1 cellular context compared by ENCODE assay signal in the genomic region with DNA sequence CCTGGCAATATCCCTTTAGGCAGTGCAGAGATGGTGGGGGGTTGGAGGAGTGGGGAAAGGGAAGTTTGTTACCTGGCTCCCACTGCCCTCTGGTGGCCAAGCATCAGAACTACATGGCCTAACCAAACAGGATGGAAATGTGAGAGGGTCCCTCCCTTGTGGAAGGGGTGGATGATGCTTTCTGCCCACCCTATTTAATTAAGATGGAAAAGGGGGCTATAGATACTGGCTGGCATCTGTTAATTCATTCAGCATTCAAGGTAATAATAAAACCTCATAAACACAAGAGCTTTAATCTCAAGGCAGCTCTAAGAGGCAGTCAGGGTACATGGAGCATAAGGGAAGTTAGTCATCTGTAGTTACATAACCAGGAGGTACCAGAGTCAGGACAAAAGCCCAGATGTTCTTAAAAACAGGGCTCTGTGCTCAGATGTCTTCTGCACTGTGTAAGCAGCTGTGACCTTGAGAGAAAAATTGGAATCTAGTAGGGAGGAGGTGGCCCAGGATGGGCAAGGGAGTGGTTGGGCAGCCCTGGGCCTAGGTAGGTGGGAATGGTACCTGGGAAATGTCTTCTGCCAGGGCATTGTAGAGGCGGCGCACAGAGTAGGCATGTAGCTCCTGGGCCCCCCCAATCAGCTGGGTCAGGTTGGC.
TF ChIP-seq lines count a peak whose summit lies in the region.

No MANE protein-coding gene starts in this region.

TF ChIP-seq in K562, 482 proteins besides CTCF, POLR2A, EP300 and RAD21:
- TF ChIP-seq ZNF165 (CRISPR knock-in tag; IDR thresholded peaks at IDR 0.05; ENCODE audit: borderline replicate concordance) (no peak), MYBL2 (IDR thresholded peaks at IDR 0.05; ENCODE audit: low read depth) (no peak), MYBL2 (CRISPR knock-in tag; IDR thresholded peaks at IDR 0.05; ENCODE audit: borderline replicate concordance) (no peak), RFX5 (IDR thresholded peaks at IDR 0.05; ENCODE audit: low read depth, low read length) (no peak), NR4A1 (CRISPR knock-in tag; IDR thresholded peaks at IDR 0.05) (no peak), NR4A1 (tag; IDR thresholded peaks at IDR 0.05) (no peak), SMARCB1 (IDR thresholded peaks at IDR 0.05; ENCODE audit: insufficient read length, low read depth) (no peak), STAG1 (CRISPR knock-in tag; IDR thresholded peaks at IDR 0.05; ENCODE audit: borderline replicate concordance) (peak; percentile 13; the same call in 1 of the 2 replicates), SMC3 (conservative IDR thresholded peaks at IDR 0.05; ENCODE audit: insufficient read depth, low read depth, low read length) (peak; percentile 71), CREM (IDR thresholded peaks at IDR 0.05; ENCODE audit: low read depth) (peak; percentile 9; the same call in 1 of the 2 replicates), RB1 (IDR thresholded peaks at IDR 0.05; ENCODE audit: low read depth) (0 out of 2 replicates have a peak, but pooled peaks have one; percentile 16), MAZ (CRISPR knock-in tag; conservative IDR thresholded peaks at IDR 0.05 in 1 of 2, IDR thresholded peaks at IDR 0.05 in 1 of 2) (peak in 1 of 2 experiments; percentile 53; a peak in 2 of 4 replicates), PYGO2 (tag; IDR thresholded peaks at IDR 0.05) (no peak), ZNF79 (CRISPR knock-in tag; IDR thresholded peaks at IDR 0.05; ENCODE audit: low read depth) (no peak), IRF2 (CRISPR knock-in tag; IDR thresholded peaks at IDR 0.05) (no peak), MXI1 (IDR thresholded peaks at IDR 0.05; ENCODE audit: low read depth, low read length) (no peak), CREB1 (IDR thresholded peaks at IDR 0.05) (no peak), CREB1 (CRISPR knock-in tag; IDR thresholded peaks at IDR 0.05) (no peak), TBL1XR1 (IDR thresholded peaks at IDR 0.05; ENCODE audit: low read length in 2 of 2) (no peak), BRF1 (IDR thresholded peaks at IDR 0.05; ENCODE audit: borderline replicate concordance, extremely low read depth, insufficient read length) (no peak), HCFC1 (IDR thresholded peaks at IDR 0.05; ENCODE audit: low read depth, low read length) (no peak), HNRNPH1 (optimal IDR thresholded peaks at IDR 0.05; ENCODE audit: low read depth, low read length) (no peak), ZBTB7A (IDR thresholded peaks at IDR 0.05; ENCODE audit: borderline replicate concordance, control insufficient read depth, low read depth, low read length) (no peak)
- TF ChIP-seq, protein P1, sequence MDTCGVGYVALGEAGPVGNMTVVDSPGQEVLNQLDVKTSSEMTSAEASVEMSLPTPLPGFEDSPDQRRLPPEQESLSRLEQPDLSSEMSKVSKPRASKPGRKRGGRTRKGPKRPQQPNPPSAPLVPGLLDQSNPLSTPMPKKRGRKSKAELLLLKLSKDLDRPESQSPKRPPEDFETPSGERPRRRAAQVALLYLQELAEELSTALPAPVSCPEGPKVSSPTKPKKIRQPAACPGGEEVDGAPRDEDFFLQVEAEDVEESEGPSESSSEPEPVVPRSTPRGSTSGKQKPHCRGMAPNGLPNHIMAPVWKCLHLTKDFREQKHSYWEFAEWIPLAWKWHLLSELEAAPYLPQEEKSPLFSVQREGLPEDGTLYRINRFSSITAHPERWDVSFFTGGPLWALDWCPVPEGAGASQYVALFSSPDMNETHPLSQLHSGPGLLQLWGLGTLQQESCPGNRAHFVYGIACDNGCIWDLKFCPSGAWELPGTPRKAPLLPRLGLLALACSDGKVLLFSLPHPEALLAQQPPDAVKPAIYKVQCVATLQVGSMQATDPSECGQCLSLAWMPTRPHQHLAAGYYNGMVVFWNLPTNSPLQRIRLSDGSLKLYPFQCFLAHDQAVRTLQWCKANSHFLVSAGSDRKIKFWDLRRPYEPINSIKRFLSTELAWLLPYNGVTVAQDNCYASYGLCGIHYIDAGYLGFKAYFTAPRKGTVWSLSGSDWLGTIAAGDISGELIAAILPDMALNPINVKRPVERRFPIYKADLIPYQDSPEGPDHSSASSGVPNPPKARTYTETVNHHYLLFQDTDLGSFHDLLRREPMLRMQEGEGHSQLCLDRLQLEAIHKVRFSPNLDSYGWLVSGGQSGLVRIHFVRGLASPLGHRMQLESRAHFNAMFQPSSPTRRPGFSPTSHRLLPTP (IDR thresholded peaks at IDR 0.05; ENCODE audit: borderline replicate concordance, extremely low read depth, insufficient read length): no peak
- TF ChIP-seq, protein P2, sequence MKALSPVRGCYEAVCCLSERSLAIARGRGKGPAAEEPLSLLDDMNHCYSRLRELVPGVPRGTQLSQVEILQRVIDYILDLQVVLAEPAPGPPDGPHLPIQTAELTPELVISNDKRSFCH (CRISPR knock-in tag; IDR thresholded peaks at IDR 0.05): no peak
- TF ChIP-seq, protein P2 (tag; IDR thresholded peaks at IDR 0.05): no peak
- TF ChIP-seq, protein P3, sequence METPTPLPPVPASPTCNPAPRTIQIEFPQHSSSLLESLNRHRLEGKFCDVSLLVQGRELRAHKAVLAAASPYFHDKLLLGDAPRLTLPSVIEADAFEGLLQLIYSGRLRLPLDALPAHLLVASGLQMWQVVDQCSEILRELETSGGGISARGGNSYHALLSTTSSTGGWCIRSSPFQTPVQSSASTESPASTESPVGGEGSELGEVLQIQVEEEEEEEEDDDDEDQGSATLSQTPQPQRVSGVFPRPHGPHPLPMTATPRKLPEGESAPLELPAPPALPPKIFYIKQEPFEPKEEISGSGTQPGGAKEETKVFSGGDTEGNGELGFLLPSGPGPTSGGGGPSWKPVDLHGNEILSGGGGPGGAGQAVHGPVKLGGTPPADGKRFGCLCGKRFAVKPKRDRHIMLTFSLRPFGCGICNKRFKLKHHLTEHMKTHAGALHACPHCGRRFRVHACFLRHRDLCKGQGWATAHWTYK (CRISPR knock-in tag; IDR thresholded peaks at IDR 0.05): no peak
- TF ChIP-seq, protein P4, sequence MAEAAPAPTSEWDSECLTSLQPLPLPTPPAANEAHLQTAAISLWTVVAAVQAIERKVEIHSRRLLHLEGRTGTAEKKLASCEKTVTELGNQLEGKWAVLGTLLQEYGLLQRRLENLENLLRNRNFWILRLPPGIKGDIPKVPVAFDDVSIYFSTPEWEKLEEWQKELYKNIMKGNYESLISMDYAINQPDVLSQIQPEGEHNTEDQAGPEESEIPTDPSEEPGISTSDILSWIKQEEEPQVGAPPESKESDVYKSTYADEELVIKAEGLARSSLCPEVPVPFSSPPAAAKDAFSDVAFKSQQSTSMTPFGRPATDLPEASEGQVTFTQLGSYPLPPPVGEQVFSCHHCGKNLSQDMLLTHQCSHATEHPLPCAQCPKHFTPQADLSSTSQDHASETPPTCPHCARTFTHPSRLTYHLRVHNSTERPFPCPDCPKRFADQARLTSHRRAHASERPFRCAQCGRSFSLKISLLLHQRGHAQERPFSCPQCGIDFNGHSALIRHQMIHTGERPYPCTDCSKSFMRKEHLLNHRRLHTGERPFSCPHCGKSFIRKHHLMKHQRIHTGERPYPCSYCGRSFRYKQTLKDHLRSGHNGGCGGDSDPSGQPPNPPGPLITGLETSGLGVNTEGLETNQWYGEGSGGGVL (CRISPR knock-in tag; IDR thresholded peaks at IDR 0.05): no peak
